8 cellular contexts compared by ENCODE assay signal in the genomic region with DNA sequence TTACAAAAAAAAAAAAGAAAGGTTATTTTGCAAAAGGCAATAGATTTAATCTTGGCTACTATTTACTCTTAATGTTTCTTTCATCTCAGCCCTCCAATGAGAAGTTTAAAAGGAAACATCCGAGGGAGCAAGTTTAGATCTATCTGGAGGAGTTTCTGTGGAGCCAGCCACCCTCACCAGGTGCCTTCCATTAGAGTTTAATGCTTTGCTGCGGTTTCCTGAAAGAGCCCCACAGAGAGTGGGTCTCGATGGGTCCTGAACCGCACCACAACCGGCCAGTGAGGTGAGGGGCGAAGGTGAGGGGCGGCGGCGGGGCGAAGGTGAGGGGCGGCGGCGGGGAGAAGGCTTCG. TPM values are rescaled to one million over a fixed set of nuclear protein-coding genes. Genes with fewer than 3 reads are reported as not detected.
DNase-seq lines count a peak whose midpoint lies in the region; ATAC-seq, FAIRE-seq and TF ChIP-seq lines count a peak whose summit lies in the region.

No MANE protein-coding gene starts in this region.

- H3K4me1 ChIP-seq in astrocyte (ENCODE audit: insufficient read depth, low read length) (peaks cover 6% of the 10 kb centered on the region), iPS-20b (ENCODE audit: insufficient read depth, low read length) (peaks cover 7% of the 10 kb centered on the region; the same call in 1 of the 2 replicates), stomach (peaks cover 6 to 29% (median 14%) of the 10 kb centered on the region in 4 donors)

- no peaks in the 10 kb centered on the region for H3K79me2 ChIP-seq in astrocyte (ENCODE audit: insufficient read depth, low read length)

- H3K27ac Mint-ChIP-seq in astrocyte (ENCODE audit: unreplicated experiment), result no peak overlapping the region

- 0 to 2% (median 1%) methylated on average over 14 of the region's 14 CpGs for WGBS in stomach, 5 donors

- FAIRE-seq in HTR-8/SVneo (lab: Jason Lieb, UNC), result no peak
- no peak for FAIRE-seq in astrocyte (lab: Jason Lieb, UNC)

- no peak for TF ChIP-seq CTCF in astrocyte (IDR thresholded peaks at IDR 0.05; ENCODE audit: insufficient read depth, low read depth, low read length)
- no peak for TF ChIP-seq CTCF in stomach (IDR thresholded peaks at IDR 0.05)

- H3K27ac ChIP-seq in astrocyte (ENCODE audit: low read depth, low read length) (peak overlapping the region; percentile 72), iPS-20b (ENCODE audit: low read length) (no peak overlapping the region), stomach (peak overlapping the region; percentile 82 to 98 (median 90))

- intact Hi-C loops in stomach (cut with DNase I; ENCODE audit: low total_unique reads), result no loop called here

- H2AFZ ChIP-seq in astrocyte (ENCODE audit: low read depth, low read length), result peak overlapping the region; percentile 94

- H3K27me3 Mint-ChIP-seq in astrocyte (ENCODE audit: low read depth, unreplicated experiment), result no peaks in the 10 kb centered on the region

- peak overlapping the region; percentile 80 for H3K4me2 ChIP-seq in astrocyte (ENCODE audit: low read length)

- no peaks in the 10 kb centered on the region for H3K36me3 Mint-ChIP-seq in astrocyte (ENCODE audit: low read depth, unreplicated experiment)

- no peaks in the 10 kb centered on the region for H3K9me3 ChIP-seq in astrocyte (ENCODE audit: insufficient read depth, low read depth, low read length)
- H3K9me3 ChIP-seq in iPS-20b (ENCODE audit: insufficient read depth, low read depth, low read length), result no peaks in the 10 kb centered on the region
- no peaks in the 10 kb centered on the region for H3K9me3 ChIP-seq in stomach

- H3K36me3 ChIP-seq in astrocyte (ENCODE audit: insufficient read depth, low read length) (no peaks in the 10 kb centered on the region), iPS-20b (ENCODE audit: insufficient read depth, low read depth, low read length) (no peaks in the 10 kb centered on the region), stomach (no peaks in the 10 kb centered on the region)

- no peaks in the 10 kb centered on the region for H4K20me1 ChIP-seq in astrocyte (ENCODE audit: insufficient read depth, low read length)

- H3K9ac ChIP-seq in astrocyte (ENCODE audit: low read length) (peak overlapping the region; percentile 93), iPS-20b (ENCODE audit: low read depth, low read length) (peak overlapping the region; percentile 62; the same call in 1 of the 2 replicates)

- ATAC-seq in HG03378 (IDR thresholded peaks at IDR 0.05; ENCODE audit: unreplicated experiment), result no peak

- H3K9me3 Mint-ChIP-seq in astrocyte (ENCODE audit: unreplicated experiment), result no peaks in the 10 kb centered on the region

- DNase-seq in activated CD4-positive, alpha-beta T cell treated with anti-CD3 and anti-CD28 coated beads for 48 hours, result peak; percentile 17
- no peak for DNase-seq in activated CD4-positive, alpha-beta T cell treated with anti-CD3 and anti-CD28 coated beads, Interleukin-2, amount 50 U/mL, for 1 hour
- DNase-seq in HTR-8/SVneo (ENCODE audit: insufficient read length, low spot score), result peak; percentile 3
- DNase-seq in astrocyte (ENCODE audit: low read depth), result no peak
- no peak for DNase-seq in stomach
- DNase-seq in COR-L47 (lab: John Stamatoyannopoulos, UW), result no peak

- TF ChIP-seq POLR2A in stomach (IDR thresholded peaks at IDR 0.05), result no peak

- H3K4me1 Mint-ChIP-seq in astrocyte (ENCODE audit: low read depth, unreplicated experiment), result no peaks in the 10 kb centered on the region

- H3K4me3 ChIP-seq in astrocyte (ENCODE audit: insufficient read depth, low read depth, low read length), result peak overlapping the region; percentile 71
- peak overlapping the region; percentile 73 for H3K4me3 ChIP-seq in iPS-20b (ENCODE audit: low read length)
- peak overlapping the region; percentile 81 to 91 (median 88) for H3K4me3 ChIP-seq in stomach

- no peak for TF ChIP-seq EP300 in stomach (IDR thresholded peaks at IDR 0.05)

- peak overlapping the region; percentile 93 for H3K4me3 Mint-ChIP-seq in astrocyte (ENCODE audit: unreplicated experiment)

- H3K27me3 ChIP-seq in astrocyte (ENCODE audit: insufficient read depth, low read length) (no peaks in the 10 kb centered on the region), iPS-20b (ENCODE audit: insufficient read depth, low read length) (peaks cover 9% of the 10 kb centered on the region), stomach (no peaks in the 10 kb centered on the region)

RNA-seq across cellular contexts. Expression of gene PRKN, which starts 0.6 kb away (rescaled TPM):
- total RNA-seq in astrocyte (1.3 and 1.5 TPM in 2 replicates), stomach (10 to 100 TPM in 4 of 5 donors, 1 to 10 TPM in 1; 8.1 to 19.8 (median 17.0) TPM)
- 1 to 10 TPM in 2 of 3 donors, under 1 TPM in 1; 0.68 to 2.0 (median 1.5) TPM for polyA plus RNA-seq in stomach

RNA-seq across cellular contexts. Expression of gene PACRG, which starts 0.8 kb away (rescaled TPM):
- total RNA-seq in astrocyte (0.72 TPM in 1 of 2 replicates, not detected in the other), stomach (10 to 100 TPM in 1 of 5 donors, 1 to 10 TPM in 2, not detected in 2; 3.5 to 28.6 (median 3.7) TPM)
- 1 to 10 TPM; 1.8 to 2.9 (median 2.5) TPM for polyA plus RNA-seq in stomach

Comparison
In these comparisons a context has a peak if more than half of its experiments do, and no peak if none do; other contexts are left out.
1. DNase-seq: peak in activated CD4-positive, alpha-beta T cell treated with anti-CD3 and anti-CD28 coated beads for 48 hours (single experiment) and HTR-8/SVneo (single experiment); none in activated CD4-positive, alpha-beta T cell treated with anti-CD3 and anti-CD28 coated beads, Interleukin-2, amount 50 U/mL, for 1 hour (single experiment), astrocyte (single experiment), stomach (single experiment) and COR-L47 (single experiment).
2. Peak in every context shown above with its lines, with median percentiles within 50 percentile points of each other: H3K4me3 ChIP-seq.